9 cellular contexts compared by ENCODE assay signal in genomic region chr4:47705326-47705981, GRCh38.
DNase-seq lines count a peak whose midpoint lies in the region; ATAC-seq and TF ChIP-seq lines count a peak whose summit lies in the region.
"Had no signal": no experiment of that assay in that cellular context is flagged by ENCODE, and none has a peak within 500 bp of the region (broad histone marks: within the 10 kb centered on the region; RNA-seq: fewer than 3 reads in every experiment).

No MANE protein-coding gene starts in this region.

- no peak overlapping the region for H3K4me3 ChIP-seq in PC-3 (ENCODE audit: low read length)

- TF ChIP-seq CTCF in PC-3 (conservative IDR thresholded peaks at IDR 0.05; ENCODE audit: low read depth, low read length) (peak; percentile 55), glutamatergic neuron (IDR thresholded peaks at IDR 0.05; ENCODE audit: partially characterized antibody, unreplicated experiment) (peak; percentile 57)

- H3K27ac Mint-ChIP-seq in glutamatergic neuron (ENCODE audit: unreplicated experiment), result no peak overlapping the region
- H3K27ac Mint-ChIP-seq: stimulated activated naive CD8-positive, alpha-beta T cell treated with anti-CD3 and anti-CD28 coated beads, Interleukin-15, Interleukin-2, amounts not matched to agents 100 ng/mL and 50 ng/mL, for 24 hours had no signal

- H3K9me2 ChIP-seq in PC-3 (replicated peaks; ENCODE audit: low read length), result no peaks in the 10 kb centered on the region

- H3F3A ChIP-seq in PC-3 (ENCODE audit: low read length, unreplicated experiment), result no peaks in the 10 kb centered on the region

- H3K79me2 ChIP-seq in PC-3 (ENCODE audit: low read length), result no peaks in the 10 kb centered on the region

- H3K27me3 Mint-ChIP-seq in glutamatergic neuron (ENCODE audit: unreplicated experiment), result peaks cover 1% of the 10 kb centered on the region

- no peaks in the 10 kb centered on the region for H4K20me1 ChIP-seq in PC-3 (ENCODE audit: low read length)

- no peaks in the 10 kb centered on the region for H3K36me3 ChIP-seq in PC-3 (ENCODE audit: low read depth, low read length)

- H3K27ac ChIP-seq in PC-3 (ENCODE audit: low read length), result no peak overlapping the region

- DNase-seq in Right ventricle myocardium inferior (ENCODE audit: missing footprints), result no peak
- no peak for DNase-seq in cardiac septum (ENCODE audit: low spot score)
- peak; percentile 35 for DNase-seq in PC-3
- DNase-seq in glutamatergic neuron, result no peak
- no peak for DNase-seq in AG08396 (ENCODE audit: low spot score)
- no peak for DNase-seq in stimulated activated naive CD4-positive, alpha-beta T cell treated with Interleukin-2 at 50 U/mL for 16 hours (lab: John Stamatoyannopoulos, UW)

- no peak overlapping the region for H3K4me2 ChIP-seq in PC-3 (ENCODE audit: low read length)

- CTCF ChIA-PET in PC-3 (lab: Charles Lee), result interaction anchor here (0.7 to 3.0 kb wide), 3 partner anchors 37 to 415 kb away, joined by 3 to 19 read pairs (median 3); no protein-coding TSS in a partner anchor

- POLR2A ChIA-PET in PC-3 (lab: Charles Lee; ENCODE audit: unreplicated experiment), result interaction anchor here (0.7 kb wide), 1 partner anchor 558 kb away, joined by 4 read pairs; no protein-coding TSS in a partner anchor

- H3K4me3 Mint-ChIP-seq in glutamatergic neuron (ENCODE audit: unreplicated experiment), result no peak overlapping the region
- H3K4me3 Mint-ChIP-seq: stimulated activated naive CD8-positive, alpha-beta T cell treated with anti-CD3 and anti-CD28 coated beads, Interleukin-15, Interleukin-2, amounts not matched to agents 100 ng/mL and 50 ng/mL, for 24 hours had no signal

- no peak overlapping the region for H3K9ac ChIP-seq in PC-3 (ENCODE audit: low read length)

- no peaks in the 10 kb centered on the region for H3K36me3 Mint-ChIP-seq in glutamatergic neuron (ENCODE audit: unreplicated experiment)

- H3K4me1 Mint-ChIP-seq in glutamatergic neuron (ENCODE audit: low read depth, unreplicated experiment), result no peaks in the 10 kb centered on the region

- peaks cover 2% of the 10 kb centered on the region for H3K9me3 Mint-ChIP-seq in glutamatergic neuron (ENCODE audit: unreplicated experiment)
- H3K9me3 Mint-ChIP-seq: stimulated activated naive CD8-positive, alpha-beta T cell treated with anti-CD3 and anti-CD28 coated beads, Interleukin-15, Interleukin-2, amounts not matched to agents 100 ng/mL and 50 ng/mL, for 24 hours had no signal

- H3K27me3 ChIP-seq in PC-3 (ENCODE audit: low read length), result 0 out of 2 replicates have a peak, but pooled peaks cover 3% of the 10 kb centered on the region

- H2AFZ ChIP-seq in PC-3 (ENCODE audit: low read length), result no peak overlapping the region

- no TSS peak for BruUV-seq in PC-3 (replicated peaks; lab: Mats Ljungman, UMichigan)

- H3K9me3 ChIP-seq in PC-3 (ENCODE audit: low read length), result no peaks in the 10 kb centered on the region

- no peaks in the 10 kb centered on the region for H3K4me1 ChIP-seq in PC-3 (ENCODE audit: insufficient read depth, low read length)

- ATAC-seq in Right ventricle myocardium inferior, result peak; percentile 60
- ATAC-seq in PC-3, result no peak
- ATAC-seq in GM19455 (IDR thresholded peaks at IDR 0.05; ENCODE audit: unreplicated experiment), result no peak
- no peak for ATAC-seq in HG03139 (IDR thresholded peaks at IDR 0.05; ENCODE audit: unreplicated experiment)

- intact Hi-C loops in Right ventricle myocardium inferior (cut with DNase I) (loop anchor here (1.0 to 5.0 kb wide), 3 partner anchors 42 to 131 kb away; no protein-coding TSS in a partner anchor), cardiac septum (cut with DNase I) (loop anchor here (1.0 kb wide), 1 partner anchor 131 kb away; no protein-coding TSS in a partner anchor), PC-3 (cut with micrococcal nuclease) (loop anchor here (1.0 to 10.0 kb wide), 2 partner anchors 131 to 229 kb away; no protein-coding TSS in a partner anchor)
